In genomic region chr21:31870472-31870871, GRCh38 we compare ENCODE assay signal across 16 cellular contexts. TPM values are rescaled to one million over a fixed set of nuclear protein-coding genes. Genes with fewer than 3 reads are reported as not detected.
DNase-seq lines count a peak whose midpoint lies in the region; ATAC-seq and TF ChIP-seq lines count a peak whose summit lies in the region.
"Had no signal": no experiment of that assay in that cellular context is flagged by ENCODE, and none has a peak within 500 bp of the region (broad histone marks: within the 10 kb centered on the region; RNA-seq: fewer than 3 reads in every experiment).

No MANE protein-coding gene starts in this region.

- DNase-seq in T-helper 17 cell = no peak
- peak; percentile 28 for DNase-seq in coronary artery (ENCODE audit: low spot score)
- no peak for DNase-seq in mesothelial cell of epicardium (ENCODE audit: low spot score in 2 of 2, unreplicated experiment in 2 of 2)
- no peak for DNase-seq in progenitor cell of endocrine pancreas (ENCODE audit: low spot score, unreplicated experiment)
- no peak for DNase-seq in activated gamma-delta T cell treated with Interleukin-2 at 50 U/mL for 16 hours
- DNase-seq in activated CD4-positive, alpha-beta T cell treated with anti-CD3 and anti-CD28 coated beads, Interleukin-2, amount 50 U/mL, for 48 hours = no peak
- no peak for DNase-seq in sciatic nerve (ENCODE audit: low spot score)
- DNase-seq: BE2C; CD4-positive, alpha-beta memory T cell; DMS79; GOT3 had no signal

- H3K27me3 Mint-ChIP-seq in T-helper 17 cell = peaks cover 35% of the 10 kb centered on the region
- no peaks in the 10 kb centered on the region for H3K27me3 Mint-ChIP-seq in mesothelial cell of epicardium (ENCODE audit: low read depth)
- H3K27me3 Mint-ChIP-seq in progenitor cell of endocrine pancreas = peaks cover 10% of the 10 kb centered on the region

- TF ChIP-seq CTCF in coronary artery (IDR thresholded peaks at IDR 0.05) = no peak
- no peak for TF ChIP-seq CTCF in mesothelial cell of epicardium (IDR thresholded peaks at IDR 0.05; ENCODE audit: unreplicated experiment)
- TF ChIP-seq CTCF in progenitor cell of endocrine pancreas (IDR thresholded peaks at IDR 0.05; ENCODE audit: unreplicated experiment) = no peak

- H3K36me3 Mint-ChIP-seq in T-helper 17 cell (ENCODE audit: low read depth) (no peaks in the 10 kb centered on the region), mesothelial cell of epicardium (no peaks in the 10 kb centered on the region), progenitor cell of endocrine pancreas (ENCODE audit: insufficient read depth) (no peaks in the 10 kb centered on the region)
- H3K36me3 Mint-ChIP-seq: CD4-positive, alpha-beta memory T cell had no signal

- H3K4me1 Mint-ChIP-seq in T-helper 17 cell = peaks cover 10% of the 10 kb centered on the region
- H3K4me1 Mint-ChIP-seq in mesothelial cell of epicardium = peaks cover 28% of the 10 kb centered on the region
- H3K4me1 Mint-ChIP-seq in progenitor cell of endocrine pancreas (ENCODE audit: low read depth) = peaks cover 25% of the 10 kb centered on the region

- H3K9me3 ChIP-seq in T-helper 17 cell (ENCODE audit: control insufficient read depth, low read length, poor library complexity, severe bottlenecking) = no peaks in the 10 kb centered on the region
- H3K9me3 ChIP-seq: A549, BE2C, HAP-1 had no signal

- H3K9me3 Mint-ChIP-seq in mesothelial cell of epicardium (no peaks in the 10 kb centered on the region), progenitor cell of endocrine pancreas (ENCODE audit: low read depth) (no peaks in the 10 kb centered on the region)
- H3K9me3 Mint-ChIP-seq: CD4-positive, alpha-beta memory T cell had no signal

- intact Hi-C loops in sciatic nerve (cut with DNase I) = no loop called here

- H3K27ac ChIP-seq in coronary artery = no peak overlapping the region
- H3K27ac ChIP-seq: A549, C4-2B had no signal

- H3K4me3 Mint-ChIP-seq in T-helper 17 cell (peak overlapping the region; percentile 2), mesothelial cell of epicardium (no peak overlapping the region), progenitor cell of endocrine pancreas (ENCODE audit: low read depth) (peak overlapping the region; percentile 48)

- H3K27ac Mint-ChIP-seq in T-helper 17 cell (no peak overlapping the region), mesothelial cell of epicardium (peak overlapping the region; percentile 64), progenitor cell of endocrine pancreas (no peak overlapping the region)
- H3K27ac Mint-ChIP-seq: CD4-positive, alpha-beta memory T cell had no signal

- ATAC-seq in T-helper 17 cell (no peak), sciatic nerve (no peak)
- ATAC-seq: A549, GM12878, HepG2 had no signal

- H3K4me3 ChIP-seq in coronary artery = no peak overlapping the region
- H3K4me3 ChIP-seq: A549, GM12878, HAP-1 had no signal

RNA-seq across cellular contexts. Expression of gene HUNK, which starts 2.3 kb away (rescaled TPM):
- total RNA-seq in T-helper 17 cell (1 to 10 TPM in 1 of 2 donors, under 1 TPM in 1; 0.81 to 1.3 TPM), mesothelial cell of epicardium (58.8 to 61.4 TPM (median 60.6 TPM) in 3 replicates), progenitor cell of endocrine pancreas (39.5 and 41.9 TPM in 2 replicates), sciatic nerve (0.53 TPM)

Comparison
In these comparisons a context has a peak if more than half of its experiments do, and no peak if none do; other contexts are left out.
1. RNA of gene HUNK, which starts 2.3 kb away (total RNA-seq): 58.8 to 61.4 TPM in mesothelial cell of epicardium and 39.5 to 41.9 TPM in progenitor cell of endocrine pancreas; 0.81 to 1.3 TPM in T-helper 17 cell and 0.53 TPM in sciatic nerve (single experiment); every median in the first group is over 10 times any median in the second.